8 cellular contexts compared by ENCODE assay signal in genomic region chr10:71888623-71889387, GRCh38. TPM values are rescaled to one million over a fixed set of nuclear protein-coding genes. Genes with fewer than 3 reads are reported as not detected.
DNase-seq lines count a peak whose midpoint lies in the region; ATAC-seq and TF ChIP-seq lines count a peak whose summit lies in the region.

No MANE protein-coding gene starts in this region.

- peak; percentile 88 for DNase-seq in D341Med (ENCODE audit: low spot score)
- DNase-seq in activated effector memory CD4-positive, alpha-beta T cell treated with anti-CD3 and anti-CD28 coated beads, Interleukin-2, amount 50 U/mL, for 16 hours = peak; percentile 77
- peak; percentile 76 for DNase-seq in foreskin melanocyte
- DNase-seq in neural crest cell (ENCODE audit: low read depth, low spot score) = peak; percentile 48

- ATAC-seq in GM19397 (IDR thresholded peaks at IDR 0.05; ENCODE audit: unreplicated experiment) (peak; percentile 91), HG03520 (IDR thresholded peaks at IDR 0.05; ENCODE audit: unreplicated experiment) (peak; percentile 84)

- H3K4me3 Mint-ChIP-seq in neural crest cell = peak overlapping the region; percentile 86

- TF ChIP-seq CTCF in neural crest cell (conservative IDR thresholded peaks at IDR 0.05) = no peak

- H3K27me3 Mint-ChIP-seq in neural crest cell (ENCODE audit: low read depth) = peaks cover 14% of the 10 kb centered on the region

- H3K27ac ChIP-seq in temporal lobe (ENCODE audit: low read depth, low read length) = peak overlapping the region; percentile 50

- no peaks in the 10 kb centered on the region for H3K36me3 Mint-ChIP-seq in neural crest cell (ENCODE audit: low read depth)

- no peaks in the 10 kb centered on the region for H3K9me3 Mint-ChIP-seq in neural crest cell

- peak overlapping the region; percentile 88 for H3K27ac Mint-ChIP-seq in neural crest cell (ENCODE audit: unreplicated experiment)

- H3K4me1 Mint-ChIP-seq in neural crest cell = peaks cover 14% of the 10 kb centered on the region

TF ChIP-seq in PFSK-1, 5 proteins besides CTCF, POLR2A, EP300 and RAD21:
- peak; percentile 92 for TF ChIP-seq FOXP2 (optimal IDR thresholded peaks at IDR 0.05; ENCODE audit: borderline replicate concordance, extremely low read depth, extremely low read length, insufficient read depth)
- TF ChIP-seq SIN3A (IDR thresholded peaks at IDR 0.05; ENCODE audit: borderline replicate concordance, insufficient read depth, low read length) = 0 out of 2 replicates have a peak, but pooled peaks have one; percentile 13
- no peak for TF ChIP-seq REST (IDR thresholded peaks at IDR 0.05; ENCODE audit: insufficient read depth in 1 of 2, low read depth in 2 of 2, low read length in 2 of 2)
- peak; percentile 69 for TF ChIP-seq POLR2AphosphoS5 (IDR thresholded peaks at IDR 0.05; ENCODE audit: low read depth, low read length)
- TF ChIP-seq TAF1 (IDR thresholded peaks at IDR 0.05; ENCODE audit: borderline replicate concordance, insufficient read depth, low read length) = peak; percentile 49; the same call in 1 of the 2 replicates

RNA-seq across cellular contexts. Expression of gene PSAP, which starts 37.8 kb away (rescaled TPM):
- polyA plus RNA-seq in PFSK-1 (2012; ENCODE audit: insufficient read length, low read depth) = 611 TPM
- total RNA-seq in neural crest cell (272 and 295 TPM in 2 replicates), temporal lobe (428 TPM)

Comparison
In these comparisons a context has a peak if more than half of its experiments do, and no peak if none do; other contexts are left out.
1. Peak in every context shown above with its lines: DNase-seq, ATAC-seq and H3K27ac ChIP-seq.